In the genomic region with DNA sequence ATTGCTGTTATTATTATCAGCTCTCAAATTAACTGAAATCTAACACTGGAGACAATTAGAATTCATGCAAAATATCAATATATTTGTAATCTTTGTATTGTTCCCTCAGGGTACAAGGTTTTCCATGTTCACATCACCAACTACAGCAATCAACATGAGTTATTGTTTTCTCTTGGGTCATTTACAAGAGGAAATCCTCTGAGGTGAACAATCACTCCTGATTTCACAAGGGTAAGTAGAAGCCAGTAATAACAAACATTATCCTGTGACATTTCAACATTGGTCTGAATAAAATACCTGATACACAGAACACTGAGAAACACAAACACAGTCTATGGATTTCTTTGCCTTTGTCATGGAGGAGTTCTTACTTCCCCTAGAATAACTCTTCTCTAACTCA, we compare ENCODE assay signal across 18 cellular contexts.
A peak's percentile ranks its signal among the peaks of the same experiment; 100 is the strongest.
DNase-seq lines count a peak whose midpoint lies in the region; ATAC-seq and TF ChIP-seq lines count a peak whose summit lies in the region.
"Had no signal": no experiment of that assay in that cellular context is flagged by ENCODE, and none has a peak within 500 bp of the region (broad histone marks: within the 10 kb centered on the region; RNA-seq: fewer than 3 reads in every experiment).

No MANE protein-coding gene starts in this region.

- no peaks in the 10 kb centered on the region for H3K36me3 ChIP-seq in ACC112 (ENCODE audit: insufficient read depth, low read length)
- H3K36me3 ChIP-seq in Karpas-422 (ENCODE audit: insufficient read depth, low read length): no peaks in the 10 kb centered on the region
- H3K36me3 ChIP-seq: esophagus squamous epithelium, right lobe of liver had no signal

- H3K27ac ChIP-seq in ACC112 (ENCODE audit: low read depth, low read length) (peak overlapping the region; percentile 38), Karpas-422 (ENCODE audit: low read length) (no peak overlapping the region)
- H3K27ac ChIP-seq: esophagus squamous epithelium, right lobe of liver had no signal

- DNase-seq in HEK293T (ENCODE audit: extremely low spot score) (no peak), cardiac fibroblast (ENCODE audit: low read depth in 2 of 2) (peak; percentile 77 to 90), iris pigment epithelial cell (ENCODE audit: low read depth) (peak; percentile 90), COLO668 (lab: John Stamatoyannopoulos, UW; ENCODE audit: unreplicated experiment) (no peak), Karpas-422 (no peak)
- DNase-seq: activated CD4-positive, alpha-beta T cell treated with anti-CD3 and anti-CD28 coated beads for 1 hour; activated naive CD4-positive, alpha-beta T cell treated with anti-CD3 and anti-CD28 coated beads, Interleukin-2, amount 50 U/mL, for 16 hours; esophagus squamous epithelium; mesendoderm; NCI-H2171; nephron progenitor cell; right lobe of liver; SHP77 treated with DMSO at 0.1 percent for 48 hours; stimulated activated naive B cell treated with anti-CD40 and anti-IgM and Interleukin-4, amounts not matched to agents 10 μg/mL and 1 μg/mL and 100 μg/mL, for 72 hours had no signal

- no peaks in the 10 kb centered on the region for H3K9me3 ChIP-seq in Karpas-422 (ENCODE audit: low read length)
- H3K9me3 ChIP-seq: esophagus squamous epithelium, right lobe of liver had no signal

- H3K4me1 ChIP-seq in ACC112 (ENCODE audit: control insufficient read depth, insufficient read depth, low read length, unreplicated experiment): peaks cover 23% of the 10 kb centered on the region
- H3K4me1 ChIP-seq in Karpas-422 (ENCODE audit: low read length): no peaks in the 10 kb centered on the region
- H3K4me1 ChIP-seq: esophagus squamous epithelium, right lobe of liver had no signal

- H3K79me2 ChIP-seq in ACC112 (ENCODE audit: control insufficient read depth, insufficient read depth, low read length, unreplicated experiment) (no peaks in the 10 kb centered on the region), Karpas-422 (ENCODE audit: low read length) (no peaks in the 10 kb centered on the region)

- H4K20me1 ChIP-seq in Karpas-422 (ENCODE audit: insufficient read depth, low read depth, low read length): no peaks in the 10 kb centered on the region

- H3K27me3 ChIP-seq in ACC112 (ENCODE audit: insufficient read depth, low read length) (no peaks in the 10 kb centered on the region), Karpas-422 (ENCODE audit: low read length) (no peaks in the 10 kb centered on the region)
- H3K27me3 ChIP-seq: esophagus squamous epithelium, right lobe of liver had no signal

- H3K4me2 ChIP-seq in Karpas-422 (ENCODE audit: low read depth, low read length, poor library complexity, severe bottlenecking): no peak overlapping the region

- H2AFZ ChIP-seq in ACC112 (ENCODE audit: low read length, unreplicated experiment) (no peak overlapping the region), Karpas-422 (ENCODE audit: low read length) (no peak overlapping the region)

- POLR2A ChIA-PET in HEK293T (lab: Yijun Ruan, JAX): no interaction called here

- CTCF ChIA-PET in HEK293T (lab: Yijun Ruan, JAX): no interaction called here

- H3K4me3 ChIP-seq in ACC112 (ENCODE audit: low read depth, low read length) (no peak overlapping the region), cardiac fibroblast (replicated peaks in 1 of 2; ENCODE audit: low read depth in 2 of 2, low read length in 2 of 2) (no peak overlapping the region), Karpas-422 (ENCODE audit: low read length) (no peak overlapping the region)
- H3K4me3 ChIP-seq: esophagus squamous epithelium, K562, right lobe of liver had no signal

- H3K9ac ChIP-seq in Karpas-422 (ENCODE audit: low read length): no peak overlapping the region

- no peak for TF ChIP-seq CTCF in cardiac fibroblast (IDR thresholded peaks at IDR 0.05; ENCODE audit: low read depth, low read length)

- ATAC-seq in GM21423 (IDR thresholded peaks at IDR 0.05; ENCODE audit: unreplicated experiment) (no peak), SK-N-SH treated with all-trans-retinoic acid at 6 μM for 48 hours (no peak)
- ATAC-seq: K562; stimulated activated naive B cell treated with anti-CD40 and anti-IgM and Interleukin-4, amounts not matched to agents 10 μg/mL and 1 μg/mL and 100 μg/mL, for 72 hours had no signal

- H3K9me2 ChIP-seq in Karpas-422 (replicated peaks; ENCODE audit: insufficient read depth, low read length): no peaks in the 10 kb centered on the region

TF ChIP-seq in HEK293T, 16 proteins besides CTCF, POLR2A, EP300 and RAD21:
- TF ChIP-seq, protein P1, sequence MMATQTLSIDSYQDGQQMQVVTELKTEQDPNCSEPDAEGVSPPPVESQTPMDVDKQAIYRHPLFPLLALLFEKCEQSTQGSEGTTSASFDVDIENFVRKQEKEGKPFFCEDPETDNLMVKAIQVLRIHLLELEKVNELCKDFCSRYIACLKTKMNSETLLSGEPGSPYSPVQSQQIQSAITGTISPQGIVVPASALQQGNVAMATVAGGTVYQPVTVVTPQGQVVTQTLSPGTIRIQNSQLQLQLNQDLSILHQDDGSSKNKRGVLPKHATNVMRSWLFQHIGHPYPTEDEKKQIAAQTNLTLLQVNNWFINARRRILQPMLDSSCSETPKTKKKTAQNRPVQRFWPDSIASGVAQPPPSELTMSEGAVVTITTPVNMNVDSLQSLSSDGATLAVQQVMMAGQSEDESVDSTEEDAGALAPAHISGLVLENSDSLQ (IDR thresholded peaks at IDR 0.05): peak; percentile 72; the same call in 1 of the 2 replicates
- TF ChIP-seq FOXM1 (IDR thresholded peaks at IDR 0.05; ENCODE audit: borderline replicate concordance): no peak

TF ChIP-seq in SK-N-SH treated with all-trans-retinoic acid at 6 μM for 48 hours, 23 proteins besides CTCF, POLR2A, EP300 and RAD21 (continues in another document):
- TF ChIP-seq, protein P2, sequence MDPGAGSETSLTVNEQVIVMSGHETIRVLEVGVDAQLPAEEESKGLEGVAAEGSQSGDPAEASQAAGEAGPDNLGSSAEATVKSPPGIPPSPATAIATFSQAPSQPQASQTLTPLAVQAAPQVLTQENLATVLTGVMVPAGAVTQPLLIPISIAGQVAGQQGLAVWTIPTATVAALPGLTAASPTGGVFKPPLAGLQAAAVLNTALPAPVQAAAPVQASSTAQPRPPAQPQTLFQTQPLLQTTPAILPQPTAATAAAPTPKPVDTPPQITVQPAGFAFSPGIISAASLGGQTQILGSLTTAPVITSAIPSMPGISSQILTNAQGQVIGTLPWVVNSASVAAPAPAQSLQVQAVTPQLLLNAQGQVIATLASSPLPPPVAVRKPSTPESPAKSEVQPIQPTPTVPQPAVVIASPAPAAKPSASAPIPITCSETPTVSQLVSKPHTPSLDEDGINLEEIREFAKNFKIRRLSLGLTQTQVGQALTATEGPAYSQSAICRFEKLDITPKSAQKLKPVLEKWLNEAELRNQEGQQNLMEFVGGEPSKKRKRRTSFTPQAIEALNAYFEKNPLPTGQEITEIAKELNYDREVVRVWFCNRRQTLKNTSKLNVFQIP (CRISPR knock-in tag; IDR thresholded peaks at IDR 0.05; ENCODE audit: borderline replicate concordance, low read depth): no peak
- TF ChIP-seq OSR1 (CRISPR knock-in tag; IDR thresholded peaks at IDR 0.05): no peak
- TF ChIP-seq RARB (CRISPR knock-in tag; IDR thresholded peaks at IDR 0.05): no peak
- TF ChIP-seq ZC3H10 (CRISPR knock-in tag; IDR thresholded peaks at IDR 0.05): no peak
- no peak for TF ChIP-seq ZFP3 (CRISPR knock-in tag; IDR thresholded peaks at IDR 0.05)
- TF ChIP-seq, protein P3, sequence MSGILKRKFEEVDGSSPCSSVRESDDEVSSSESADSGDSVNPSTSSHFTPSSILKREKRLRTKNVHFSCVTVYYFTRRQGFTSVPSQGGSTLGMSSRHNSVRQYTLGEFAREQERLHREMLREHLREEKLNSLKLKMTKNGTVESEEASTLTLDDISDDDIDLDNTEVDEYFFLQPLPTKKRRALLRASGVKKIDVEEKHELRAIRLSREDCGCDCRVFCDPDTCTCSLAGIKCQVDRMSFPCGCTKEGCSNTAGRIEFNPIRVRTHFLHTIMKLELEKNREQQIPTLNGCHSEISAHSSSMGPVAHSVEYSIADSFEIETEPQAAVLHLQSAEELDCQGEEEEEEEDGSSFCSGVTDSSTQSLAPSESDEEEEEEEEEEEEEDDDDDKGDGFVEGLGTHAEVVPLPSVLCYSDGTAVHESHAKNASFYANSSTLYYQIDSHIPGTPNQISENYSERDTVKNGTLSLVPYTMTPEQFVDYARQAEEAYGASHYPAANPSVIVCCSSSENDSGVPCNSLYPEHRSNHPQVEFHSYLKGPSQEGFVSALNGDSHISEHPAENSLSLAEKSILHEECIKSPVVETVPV (CRISPR knock-in tag; IDR thresholded peaks at IDR 0.05): no peak
- TF ChIP-seq, protein P4, sequence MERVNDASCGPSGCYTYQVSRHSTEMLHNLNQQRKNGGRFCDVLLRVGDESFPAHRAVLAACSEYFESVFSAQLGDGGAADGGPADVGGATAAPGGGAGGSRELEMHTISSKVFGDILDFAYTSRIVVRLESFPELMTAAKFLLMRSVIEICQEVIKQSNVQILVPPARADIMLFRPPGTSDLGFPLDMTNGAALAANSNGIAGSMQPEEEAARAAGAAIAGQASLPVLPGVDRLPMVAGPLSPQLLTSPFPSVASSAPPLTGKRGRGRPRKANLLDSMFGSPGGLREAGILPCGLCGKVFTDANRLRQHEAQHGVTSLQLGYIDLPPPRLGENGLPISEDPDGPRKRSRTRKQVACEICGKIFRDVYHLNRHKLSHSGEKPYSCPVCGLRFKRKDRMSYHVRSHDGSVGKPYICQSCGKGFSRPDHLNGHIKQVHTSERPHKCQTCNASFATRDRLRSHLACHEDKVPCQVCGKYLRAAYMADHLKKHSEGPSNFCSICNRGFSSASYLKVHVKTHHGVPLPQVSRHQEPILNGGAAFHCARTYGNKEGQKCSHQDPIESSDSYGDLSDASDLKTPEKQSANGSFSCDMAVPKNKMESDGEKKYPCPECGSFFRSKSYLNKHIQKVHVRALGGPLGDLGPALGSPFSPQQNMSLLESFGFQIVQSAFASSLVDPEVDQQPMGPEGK (CRISPR knock-in tag; IDR thresholded peaks at IDR 0.05; ENCODE audit: borderline replicate concordance): no peak
- no peak for TF ChIP-seq ZFP30 (CRISPR knock-in tag; IDR thresholded peaks at IDR 0.05)

Comparison
In these comparisons a context has a peak if more than half of its experiments do, and no peak if none do; other contexts are left out.
1. DNase-seq: peak in cardiac fibroblast (2 of 2) and iris pigment epithelial cell (single experiment); none in HEK293T (single experiment), COLO668 (single experiment) and Karpas-422 (single experiment).